8 cellular contexts compared by ENCODE assay signal in the genomic region with DNA sequence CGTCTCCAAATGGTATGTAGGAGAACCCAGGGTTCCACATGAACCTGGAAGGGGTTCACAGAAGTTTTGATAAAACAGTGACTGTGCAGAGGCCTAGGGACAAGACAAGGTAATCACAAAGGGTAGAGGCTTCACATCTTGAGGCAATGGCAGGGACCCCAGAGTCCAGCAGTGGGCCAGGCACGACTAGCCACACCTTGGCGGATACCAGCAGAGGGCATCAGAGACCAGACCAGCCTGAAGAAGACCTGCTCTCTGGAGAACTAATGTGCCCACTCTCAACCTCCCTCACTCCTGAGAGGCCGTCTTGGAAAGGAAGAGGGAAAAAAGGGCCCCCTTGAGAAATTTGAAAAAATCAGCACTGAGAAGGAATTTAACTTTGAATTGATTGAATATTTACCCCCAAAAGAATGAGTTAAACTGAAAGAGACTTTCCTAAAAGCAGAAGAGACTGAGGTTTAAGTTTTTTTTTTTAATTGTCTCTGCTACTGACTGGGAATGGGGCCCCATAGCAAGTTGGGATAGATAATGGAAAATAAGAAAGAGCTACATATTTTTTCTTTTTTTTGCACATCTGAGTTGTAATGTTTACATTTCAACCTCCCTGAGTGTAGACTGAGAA.
A peak's percentile ranks its signal among the peaks of the same experiment; 100 is the strongest.
DNase-seq lines count a peak whose midpoint lies in the region; ATAC-seq and TF ChIP-seq lines count a peak whose summit lies in the region.

No MANE protein-coding gene starts in this region.

- H3K27ac ChIP-seq in HEK293 (ENCODE audit: extremely low read depth, low read depth, low read length): no peak overlapping the region

- DNase-seq in DMS53 (lab: John Stamatoyannopoulos, UW) (peak; percentile 50), DMS53 treated with DMSO at 0.1 percent for 48 hours (lab: John Stamatoyannopoulos, UW; ENCODE audit: unreplicated experiment) (no peak), RPMI8226 (peak; percentile 20), fibroblast of the aortic adventitia (ENCODE audit: low read depth) (peak; percentile 25), posterior cingulate gyrus (peak in 6 of 10 donors; percentile 17 to 87 (median 34)), hippocampal formation (lab: John Stamatoyannopoulos, UW) (no peak)

- H3K4me3 ChIP-seq in HEK293 (ENCODE audit: low read depth, low read length) (no peak overlapping the region), fibroblast of the aortic adventitia (ENCODE audit: low read depth, low read length) (no peak overlapping the region)

- no peak for ATAC-seq in HG03175 (IDR thresholded peaks at IDR 0.05; ENCODE audit: unreplicated experiment)

- no peaks in the 10 kb centered on the region for H3K36me3 ChIP-seq in HEK293 (ENCODE audit: control insufficient read depth in 2 of 2, insufficient read depth in 1 of 2, low read length in 2 of 2)

- intact Hi-C loops in posterior cingulate gyrus (cut with DNase I): loop anchor here (1.0 kb wide), 1 partner anchor 297 kb away; no protein-coding TSS in a partner anchor

- no peaks in the 10 kb centered on the region for H3K9me3 ChIP-seq in HEK293 (ENCODE audit: control insufficient read depth, insufficient read depth, low read depth, low read length)

- CTCF ChIA-PET in HEK293 (lab: Yijun Ruan, JAX): interaction anchor here (0.7 to 1.5 kb wide), 5 partner anchors 9 to 359 kb away, joined by 3 to 6 read pairs (median 3); no protein-coding TSS in a partner anchor

- POLR2A ChIA-PET in HEK293 (lab: Yijun Ruan, JAX): no interaction called here

- no peaks in the 10 kb centered on the region for H3K4me1 ChIP-seq in HEK293 (ENCODE audit: control insufficient read depth, insufficient read depth, low read length)

- TF ChIP-seq CTCF in HEK293 (tag by site-specific recombination; IDR thresholded peaks at IDR 0.05) (peak; percentile 24; the same call in 1 of the 2 replicates), fibroblast of the aortic adventitia (IDR thresholded peaks at IDR 0.05; ENCODE audit: insufficient read depth, low read length) (peak; percentile 43)

TF ChIP-seq in HEK293, 187 proteins besides CTCF, POLR2A, EP300 and RAD21:
- no peak for TF ChIP-seq ZNF26 (tag by site-specific recombination; IDR thresholded peaks at IDR 0.05)
- no peak for TF ChIP-seq ZNF223 (tag by site-specific recombination; IDR thresholded peaks at IDR 0.05)
- peak; percentile 23; the same call in 1 of the 2 replicates for TF ChIP-seq ZNF654 (tag by site-specific recombination; IDR thresholded peaks at IDR 0.05; ENCODE audit: low read depth)
- no peak for TF ChIP-seq ZNF629 (tag by site-specific recombination; IDR thresholded peaks at IDR 0.05)

Comparison
In these comparisons a context has a peak if more than half of its experiments do, and no peak if none do; other contexts are left out.
1. DNase-seq: peak in DMS53 (single experiment), RPMI8226 (single experiment), fibroblast of the aortic adventitia (single experiment) and posterior cingulate gyrus (6 of 10); none in DMS53 treated with DMSO at 0.1 percent for 48 hours (single experiment) and hippocampal formation (0 of 2).